ENCODE assay signal across 16 cellular contexts in the genomic region with DNA sequence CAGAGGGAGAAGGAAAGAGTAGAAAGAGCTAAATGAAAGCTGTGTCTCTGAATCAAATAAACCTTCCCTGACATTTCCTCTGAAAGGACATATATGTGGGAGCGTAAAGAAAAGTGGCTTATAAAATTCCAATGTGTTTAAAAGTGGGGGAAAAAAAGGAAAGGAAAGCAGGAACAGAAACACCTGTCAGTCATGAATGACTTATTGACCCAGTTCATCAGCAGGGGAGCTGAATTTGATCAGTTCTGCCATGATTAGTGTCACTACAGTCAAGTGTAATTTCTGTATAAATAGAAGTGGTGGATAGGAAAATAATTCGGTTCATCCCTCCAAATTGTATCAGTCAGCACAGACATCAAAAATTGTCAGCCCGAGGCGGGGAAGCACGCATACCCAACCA.
DNase-seq lines count a peak whose midpoint lies in the region; ATAC-seq and TF ChIP-seq lines count a peak whose summit lies in the region.
"Had no signal": no experiment of that assay in that cellular context is flagged by ENCODE, and none has a peak within 500 bp of the region (broad histone marks: within the 10 kb centered on the region; RNA-seq: fewer than 3 reads in every experiment).

No MANE protein-coding gene starts in this region.

- H3K36me3 ChIP-seq in OCI-LY1 (ENCODE audit: insufficient read depth, low read length) = no peaks in the 10 kb centered on the region
- H3K36me3 ChIP-seq: BE2C had no signal

- no peak overlapping the region for H3K4me2 ChIP-seq in OCI-LY1 (ENCODE audit: low read length)
- H3K4me2 ChIP-seq: A549 had no signal

- no peak for ATAC-seq in HG02642 (IDR thresholded peaks at IDR 0.05; ENCODE audit: poor library complexity, unreplicated experiment)
- ATAC-seq: A549, GM12878, HCT116 had no signal

- H3K9ac ChIP-seq in OCI-LY1 (ENCODE audit: low read length) = no peak overlapping the region
- H3K9ac ChIP-seq: GM23248 had no signal

- peak overlapping the region; percentile 43 for H3K27ac Mint-ChIP-seq in osteocyte (ENCODE audit: unreplicated experiment)
- H3K27ac Mint-ChIP-seq: CD4-positive, alpha-beta memory T cell had no signal

- H3K27me3 Mint-ChIP-seq in osteocyte (ENCODE audit: unreplicated experiment) = no peaks in the 10 kb centered on the region
- H3K27me3 Mint-ChIP-seq: CD4-positive, alpha-beta memory T cell had no signal

- H4K20me1 ChIP-seq in OCI-LY1 (ENCODE audit: insufficient read depth, low read length) = no peaks in the 10 kb centered on the region

- POLR2A ChIA-PET in HEK293T (lab: Yijun Ruan, JAX) = interaction anchor here (0.6 kb wide), 1 partner anchor 478 kb away, joined by 3 read pairs; no protein-coding TSS in a partner anchor

- no peaks in the 10 kb centered on the region for H3K9me2 ChIP-seq in OCI-LY1 (ENCODE audit: low read depth, low read length)

- peaks cover 3% of the 10 kb centered on the region for H3K9me3 Mint-ChIP-seq in osteocyte (ENCODE audit: unreplicated experiment)

- H3K4me3 ChIP-seq in OCI-LY1 (ENCODE audit: low read depth, low read length, poor library complexity, severe bottlenecking) = no peak overlapping the region
- H3K4me3 ChIP-seq: A549, GM12878, GM23248 had no signal

- no peaks in the 10 kb centered on the region for H3K36me3 Mint-ChIP-seq in osteocyte (ENCODE audit: unreplicated experiment)
- H3K36me3 Mint-ChIP-seq: CD4-positive, alpha-beta memory T cell had no signal

- no peak overlapping the region for H3K27ac ChIP-seq in OCI-LY1 (ENCODE audit: low read depth, low read length, poor library complexity, severe bottlenecking)
- H3K27ac ChIP-seq: A549, C4-2B, GM23248 had no signal

- CTCF ChIA-PET in HEK293T (lab: Yijun Ruan, JAX) = no interaction called here

- no peaks in the 10 kb centered on the region for H3K9me3 ChIP-seq in OCI-LY1 (ENCODE audit: low read length)
- H3K9me3 ChIP-seq: A549, BE2C had no signal

- DNase-seq in HEK293T (ENCODE audit: extremely low spot score) = no peak
- DNase-seq in NCI-H146 treated with DMSO at 0.1 percent for 48 hours (lab: John Stamatoyannopoulos, UW; ENCODE audit: unreplicated experiment) = peak; percentile 17
- DNase-seq in osteocyte (ENCODE audit: extremely low spot score, unreplicated experiment) = no peak
- DNase-seq in activated CD4-positive, alpha-beta T cell treated with anti-CD3 and anti-CD28 coated beads, Interleukin-2, amount 50 U/mL, for 1 hour = no peak
- no peak for DNase-seq in GF-D8 (lab: John Stamatoyannopoulos, UW)
- DNase-seq: BE2C; CD4-positive, alpha-beta memory T cell; DMS153; GM23248; IMR-90 had no signal

- H3F3A ChIP-seq in OCI-LY1 (ENCODE audit: insufficient read depth, low read length) = no peaks in the 10 kb centered on the region

- H2AFZ ChIP-seq in OCI-LY1 (ENCODE audit: low read length) = peak overlapping the region; percentile 87; the same call in 1 of the 2 replicates
- H2AFZ ChIP-seq: GM23248 had no signal

- H3K79me2 ChIP-seq in OCI-LY1 (ENCODE audit: insufficient read depth, low read length) = no peaks in the 10 kb centered on the region

- no peaks in the 10 kb centered on the region for H3K27me3 ChIP-seq in OCI-LY1 (ENCODE audit: insufficient read depth, low read length)
- H3K27me3 ChIP-seq: BE2C had no signal

- H3K4me1 ChIP-seq in OCI-LY1 (ENCODE audit: insufficient read depth, low read length, severe bottlenecking) = peaks cover 10% of the 10 kb centered on the region
- H3K4me1 ChIP-seq: A549 had no signal

- no peak overlapping the region for H3K4me3 Mint-ChIP-seq in osteocyte (ENCODE audit: unreplicated experiment)
- H3K4me3 Mint-ChIP-seq: CD4-positive, alpha-beta memory T cell had no signal

- H3K4me1 Mint-ChIP-seq in osteocyte (ENCODE audit: unreplicated experiment) = peaks cover 12% of the 10 kb centered on the region
- H3K4me1 Mint-ChIP-seq: CD4-positive, alpha-beta memory T cell had no signal

- no peak for TF ChIP-seq CTCF in OCI-LY1 (IDR thresholded peaks at IDR 0.05; ENCODE audit: low read length)
- TF ChIP-seq CTCF in osteocyte (IDR thresholded peaks at IDR 0.05) = no peak

TF ChIP-seq in HEK293T, 16 proteins besides CTCF, POLR2A, EP300 and RAD21:
- TF ChIP-seq, protein P1, sequence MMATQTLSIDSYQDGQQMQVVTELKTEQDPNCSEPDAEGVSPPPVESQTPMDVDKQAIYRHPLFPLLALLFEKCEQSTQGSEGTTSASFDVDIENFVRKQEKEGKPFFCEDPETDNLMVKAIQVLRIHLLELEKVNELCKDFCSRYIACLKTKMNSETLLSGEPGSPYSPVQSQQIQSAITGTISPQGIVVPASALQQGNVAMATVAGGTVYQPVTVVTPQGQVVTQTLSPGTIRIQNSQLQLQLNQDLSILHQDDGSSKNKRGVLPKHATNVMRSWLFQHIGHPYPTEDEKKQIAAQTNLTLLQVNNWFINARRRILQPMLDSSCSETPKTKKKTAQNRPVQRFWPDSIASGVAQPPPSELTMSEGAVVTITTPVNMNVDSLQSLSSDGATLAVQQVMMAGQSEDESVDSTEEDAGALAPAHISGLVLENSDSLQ (IDR thresholded peaks at IDR 0.05) = peak; percentile 59
- TF ChIP-seq CTBP1 (IDR thresholded peaks at IDR 0.05; ENCODE audit: borderline replicate concordance) = no peak
